Comparison of ENCODE assay signal across 19 cellular contexts in genomic region chr16:82639263-82639662, GRCh38. TPM values are rescaled to one million over a fixed set of nuclear protein-coding genes. Genes with fewer than 3 reads are reported as not detected.
DNase-seq lines count a peak whose midpoint lies in the region; ATAC-seq and TF ChIP-seq lines count a peak whose summit lies in the region.
"Had no signal": no experiment of that assay in that cellular context is flagged by ENCODE, and none has a peak within 500 bp of the region (broad histone marks: within the 10 kb centered on the region; RNA-seq: fewer than 3 reads in every experiment).

No MANE protein-coding gene starts in this region.

- H3K9me3 ChIP-seq in BLaER1 treated with 17β-estradiol and CSF1 and Interleukin-3, amounts not matched to agents 10 nM and 100 nM (replicated peaks in 1 of 11) = no peaks in the 10 kb centered on the region
- H3K9me3 ChIP-seq in IMR-90 (ENCODE audit: control insufficient read depth, insufficient read depth, low read length) (no peaks in the 10 kb centered on the region), trophoblast cell (ENCODE audit: insufficient read depth, low read depth, low read length) (no peaks in the 10 kb centered on the region)
- H3K9me3 ChIP-seq: heart right ventricle, MG63, thoracic aorta, vagina had no signal

- peak overlapping the region; percentile 94 for H3K4ac ChIP-seq in IMR-90 (ENCODE audit: low read depth, low read length)
- H3K4ac ChIP-seq in trophoblast cell (ENCODE audit: low read depth, low read length) = no peak overlapping the region

- CTCF ChIA-PET in IMR-90 (lab: Yijun Ruan, JAX) = interaction anchor here (0.6 to 1.6 kb wide), 5 partner anchors 19 to 736 kb away, joined by 3 to 6 read pairs (median 3); no protein-coding TSS in a partner anchor
- CTCF ChIA-PET in activated CD4-positive, alpha-beta memory T cell treated with anti-CD3 and anti-CD28 coated beads, Interleukin-2, amount 10 ng/mL, durations not matched to agents 7 days and 5 days (lab: Charles Lee) = interaction anchor here (0.7 to 4.4 kb wide), 9 partner anchors 9 to 576 kb away, joined by 3 to 39 read pairs (median 4); no protein-coding TSS in a partner anchor

- H2AK5ac ChIP-seq in IMR-90 (ENCODE audit: low read depth, low read length) (peak overlapping the region; percentile 97), trophoblast cell (ENCODE audit: low read length) (peak overlapping the region; percentile 29)

- no peak overlapping the region for H3K9ac ChIP-seq in BLaER1 treated with 17β-estradiol and CSF1 and Interleukin-3, amounts not matched to agents 10 nM and 100 nM
- no peak overlapping the region for H3K9ac ChIP-seq in IMR-90 (ENCODE audit: low read depth, low read length)
- H3K9ac ChIP-seq in trophoblast cell (ENCODE audit: low read length) = no peak overlapping the region

- H3K27ac ChIP-seq in BLaER1 treated with 17β-estradiol and CSF1 and Interleukin-3, amounts not matched to agents 10 nM and 100 nM = no peak overlapping the region; a peak in 1 of 22 replicates
- H3K27ac ChIP-seq in IMR-90 (ENCODE audit: insufficient read depth, low read length) (peak overlapping the region; percentile 39), trophoblast cell (ENCODE audit: low read depth, low read length) (no peak overlapping the region)
- H3K27ac ChIP-seq: PC-9, thoracic aorta, vagina had no signal

- no peak overlapping the region for H3K4me3 Mint-ChIP-seq in activated CD4-positive, alpha-beta memory T cell treated with anti-CD3 and anti-CD28 coated beads, Interleukin-2, amount 10 ng/mL, durations not matched to agents 7 days and 5 days
- H3K4me3 Mint-ChIP-seq: activated T-cell treated with anti-CD3 and anti-CD28 coated beads, Interleukin-2, amount 50 U/mL, for 24 hours; brain; CD4-positive, alpha-beta memory T cell had no signal

- peak overlapping the region; percentile 96 for H3K14ac ChIP-seq in IMR-90 (replicated peaks; ENCODE audit: low read depth, low read length)
- no peak overlapping the region for H3K14ac ChIP-seq in trophoblast cell (ENCODE audit: low read length)

- no peak for DNase-seq in IMR-90
- peak; percentile 60 for DNase-seq in epithelial cell of esophagus (ENCODE audit: low read depth)
- DNase-seq in trophoblast cell = peak in 1 of 2 donors; percentile 10
- DNase-seq in activated CD4-positive, alpha-beta memory T cell treated with anti-CD3 and anti-CD28 coated beads, Interleukin-2, amount 10 ng/mL, durations not matched to agents 7 days and 5 days = no peak
- no peak for DNase-seq in Kasumi-1 (lab: John Stamatoyannopoulos, UW)
- DNase-seq in stimulated activated CD4-positive, alpha-beta T cell treated with anti-CD3 and anti-CD28 coated beads, Interleukin-4, amount 100 ng/mL, for 4 hours = no peak
- DNase-seq: activated CD4-positive, alpha-beta T cell treated with anti-CD3 and anti-CD28 coated beads for 1 hour; NCI-H1417 treated with DMSO at 0.1 percent for 48 hours; NCI-H446 treated with DMSO at 0.1 percent for 48 hours had no signal

- in situ Hi-C loops in IMR-90 (cut with MboI; ENCODE audit: low sequenced_read_pairs) = no loop called here

- H2BK15ac ChIP-seq in IMR-90 (ENCODE audit: low read depth, low read length) = peak overlapping the region; percentile 63; the same call in 2 of the 3 replicates

- H3K23ac ChIP-seq in IMR-90 (ENCODE audit: low read depth, low read length) = peak overlapping the region; percentile 57
- no peak overlapping the region for H3K23ac ChIP-seq in trophoblast cell (ENCODE audit: low read length)

- H2BK120ac ChIP-seq in IMR-90 (ENCODE audit: low read depth, low read length) (peak overlapping the region; percentile 98), trophoblast cell (ENCODE audit: insufficient read depth, low read length, poor library complexity) (no peak overlapping the region)

- TF ChIP-seq CTCF in IMR-90 (conservative IDR thresholded peaks at IDR 0.05; ENCODE audit: low read depth, low read length) = no peak
- TF ChIP-seq CTCF in epithelial cell of esophagus (IDR thresholded peaks at IDR 0.05; ENCODE audit: insufficient read depth, low read depth, low read length, missing control alignments) = no peak

- peaks cover 29% of the 10 kb centered on the region for H3K4me1 Mint-ChIP-seq in activated CD4-positive, alpha-beta memory T cell treated with anti-CD3 and anti-CD28 coated beads, Interleukin-2, amount 10 ng/mL, durations not matched to agents 7 days and 5 days
- H3K4me1 Mint-ChIP-seq: naive B cell had no signal

- no peak overlapping the region for H2AFZ ChIP-seq in IMR-90 (replicated peaks; ENCODE audit: low read length, poor library complexity)
- H2AFZ ChIP-seq in trophoblast cell (ENCODE audit: insufficient read depth, low read length, poor library complexity) = no peak overlapping the region
- H2AFZ ChIP-seq: PC-9 had no signal

- intact Hi-C loops in IMR-90 (cut with micrococcal nuclease) = loop anchor here (2.0 to 10.0 kb wide), 3 partner anchors 356 to 496 kb away; no protein-coding TSS in a partner anchor

- ATAC-seq in IMR-90 (ENCODE audit: low read depth) = no peak

- no peak overlapping the region; the same call in 1 of the 2 replicates for H3K56ac ChIP-seq in IMR-90 (ENCODE audit: extremely low read depth, insufficient read depth, low read length)

- H4K8ac ChIP-seq in IMR-90 (ENCODE audit: low read depth in 2 of 2, low read length in 2 of 2) (peak overlapping the region; percentile 92 to 94), trophoblast cell (ENCODE audit: low read depth, low read length) (no peak overlapping the region)

- 20% methylated on average over 1 of the region's 3 CpGs; no CpG with 5 or more reads in 1 of the 2 experiments for whole genome bisulfite sequencing in IMR-90 (ENCODE audit: extremely low coverage in 2 of 2, insufficient read length in 1 of 2), 2 experiments
- no CpG with 5 or more reads among the region's 3 CpGs for WGBS in trophoblast cell (ENCODE audit: extremely low coverage, insufficient coverage, insufficient read length)

- no peaks in the 10 kb centered on the region for H3K27me3 Mint-ChIP-seq in activated CD4-positive, alpha-beta memory T cell treated with anti-CD3 and anti-CD28 coated beads, Interleukin-2, amount 10 ng/mL, durations not matched to agents 7 days and 5 days
- H3K27me3 Mint-ChIP-seq: activated T-cell treated with anti-CD3 and anti-CD28 coated beads, Interleukin-2, amount 50 U/mL, for 24 hours; CD4-positive, alpha-beta memory T cell had no signal

- H4K5ac ChIP-seq in IMR-90 (ENCODE audit: low read depth, low read length) = no peak overlapping the region

- H4K12ac ChIP-seq in trophoblast cell (ENCODE audit: low read depth, low read length) = no peak overlapping the region

- no peak for TF ChIP-seq POLR2A in IMR-90 (IDR thresholded peaks at IDR 0.05; ENCODE audit: low read depth, low read length)

- peaks cover 33% of the 10 kb centered on the region for H3K9me1 ChIP-seq in IMR-90 (ENCODE audit: insufficient read depth, low read length)

- H3K9me3 Mint-ChIP-seq in activated CD4-positive, alpha-beta memory T cell treated with anti-CD3 and anti-CD28 coated beads, Interleukin-2, amount 10 ng/mL, durations not matched to agents 7 days and 5 days = no peaks in the 10 kb centered on the region
- H3K9me3 Mint-ChIP-seq: activated T-cell treated with anti-CD3 and anti-CD28 coated beads, Interleukin-2, amount 50 U/mL, for 24 hours; CD4-positive, alpha-beta memory T cell; naive B cell had no signal

- no peak overlapping the region for H3K18ac ChIP-seq in IMR-90 (ENCODE audit: low read depth, low read length)
- no peak overlapping the region for H3K18ac ChIP-seq in trophoblast cell (ENCODE audit: low read length)

- H3K36me3 ChIP-seq in BLaER1 treated with 17β-estradiol and CSF1 and Interleukin-3, amounts not matched to agents 10 nM and 100 nM = no peaks in the 10 kb centered on the region
- no peaks in the 10 kb centered on the region for H3K36me3 ChIP-seq in IMR-90 (ENCODE audit: control insufficient read depth, insufficient read depth, low read length)
- no peaks in the 10 kb centered on the region for H3K36me3 ChIP-seq in trophoblast cell (ENCODE audit: control insufficient read depth in 1 of 2, insufficient read depth in 2 of 2, low read length in 2 of 2)
- H3K36me3 ChIP-seq: heart right ventricle, MG63, thoracic aorta, vagina had no signal

- H4K91ac ChIP-seq in IMR-90 (ENCODE audit: insufficient read depth, low read depth, low read length) (peak overlapping the region; percentile 87), trophoblast cell (ENCODE audit: low read depth, low read length) (no peak overlapping the region)

- H2BK5ac ChIP-seq in IMR-90 (ENCODE audit: low read depth, low read length, poor library complexity, severe bottlenecking) (peak overlapping the region; percentile 54), trophoblast cell (ENCODE audit: low read depth, low read length, poor library complexity) (no peak overlapping the region)

- POLR2A ChIA-PET in IMR-90 (lab: Charles Lee; ENCODE audit: unreplicated experiment) = no interaction called here
- POLR2A ChIA-PET in activated CD4-positive, alpha-beta memory T cell treated with anti-CD3 and anti-CD28 coated beads, Interleukin-2, amount 10 ng/mL, durations not matched to agents 7 days and 5 days (lab: Charles Lee) = interaction anchor here (1.7 kb wide), 1 partner anchor 16 kb away, joined by 5 read pairs; no protein-coding TSS in a partner anchor

- H3K27me3 ChIP-seq in BLaER1 treated with 17β-estradiol and CSF1 and Interleukin-3, amounts not matched to agents 10 nM and 100 nM = no peaks in the 10 kb centered on the region
- H3K27me3 ChIP-seq in IMR-90 (ENCODE audit: control insufficient read depth, insufficient read depth, low read length) (no peaks in the 10 kb centered on the region), trophoblast cell (ENCODE audit: insufficient read depth, low read length) (no peaks in the 10 kb centered on the region)
- H3K27me3 ChIP-seq: heart right ventricle, MG63, vagina had no signal

- peak overlapping the region; percentile 2 to 69 (median 48); a peak in 16 of 22 replicates for H3K4me2 ChIP-seq in BLaER1 treated with 17β-estradiol and CSF1 and Interleukin-3, amounts not matched to agents 10 nM and 100 nM
- H3K4me2 ChIP-seq in IMR-90 (ENCODE audit: low read depth, low read length) (no peak overlapping the region), trophoblast cell (ENCODE audit: low read length) (no peak overlapping the region)
- H3K4me2 ChIP-seq: PC-9 had no signal

- peaks cover 14 to 20% (median 17%) of the 10 kb centered on the region in 10 experiments for H3K4me1 ChIP-seq in BLaER1 treated with 17β-estradiol and CSF1 and Interleukin-3, amounts not matched to agents 10 nM and 100 nM
- peaks cover 16% of the 10 kb centered on the region for H3K4me1 ChIP-seq in IMR-90 (ENCODE audit: control insufficient read depth, insufficient read depth, low read length)
- peaks cover 5 to 10% of the 10 kb centered on the region in 2 experiments for H3K4me1 ChIP-seq in trophoblast cell (ENCODE audit: control insufficient read depth in 1 of 2, insufficient read depth in 2 of 2, low read length in 2 of 2)

- H3K79me1 ChIP-seq in IMR-90 (ENCODE audit: low read depth in 1 of 2, low read length in 2 of 2) (peaks cover 40 to 92% of the 10 kb centered on the region in 2 experiments), trophoblast cell (ENCODE audit: low read length) (peaks cover 2% of the 10 kb centered on the region)

- peak overlapping the region; percentile 92 for H2BK20ac ChIP-seq in IMR-90 (ENCODE audit: low read depth, low read length)

- no peaks in the 10 kb centered on the region for H3K79me2 ChIP-seq in trophoblast cell (ENCODE audit: control insufficient read depth, insufficient read depth, low read length, poor library complexity)

- no peaks in the 10 kb centered on the region for H3K36me3 Mint-ChIP-seq in activated CD4-positive, alpha-beta memory T cell treated with anti-CD3 and anti-CD28 coated beads, Interleukin-2, amount 10 ng/mL, durations not matched to agents 7 days and 5 days (ENCODE audit: low read depth)
- H3K36me3 Mint-ChIP-seq: brain; CD4-positive, alpha-beta memory T cell; naive B cell had no signal

- BruUV-seq in IMR-90 (replicated peaks; lab: Mats Ljungman, UMichigan) = no TSS peak

- TF ChIP-seq RAD21 in IMR-90 (IDR thresholded peaks at IDR 0.05; ENCODE audit: low read length) = no peak

- no peak overlapping the region for H3K4me3 ChIP-seq in BLaER1 treated with 17β-estradiol and CSF1 and Interleukin-3, amounts not matched to agents 10 nM and 100 nM
- H3K4me3 ChIP-seq in IMR-90 (ENCODE audit: insufficient read depth, low read depth, low read length) (no peak overlapping the region), epithelial cell of esophagus (ENCODE audit: low read length) (no peak overlapping the region), trophoblast cell (ENCODE audit: low read depth, low read length) (no peak overlapping the region)
- H3K4me3 ChIP-seq: heart right ventricle, MG63, PC-9, thoracic aorta, vagina had no signal

- no peaks in the 10 kb centered on the region for H4K20me1 ChIP-seq in BLaER1 treated with 17β-estradiol and CSF1 and Interleukin-3, amounts not matched to agents 10 nM and 100 nM
- no peaks in the 10 kb centered on the region for H4K20me1 ChIP-seq in IMR-90 (ENCODE audit: insufficient read depth, low read length)

- peak overlapping the region; percentile 34 for H2AK9ac ChIP-seq in IMR-90 (replicated peaks; ENCODE audit: low read depth, low read length, poor library complexity)

- no peak overlapping the region for H2BK12ac ChIP-seq in trophoblast cell (ENCODE audit: low read length)

- H3K27ac Mint-ChIP-seq in activated CD4-positive, alpha-beta memory T cell treated with anti-CD3 and anti-CD28 coated beads, Interleukin-2, amount 10 ng/mL, durations not matched to agents 7 days and 5 days = no peak overlapping the region
- H3K27ac Mint-ChIP-seq: activated T-cell treated with anti-CD3 and anti-CD28 coated beads, Interleukin-2, amount 50 U/mL, for 24 hours; naive B cell had no signal

- dilution Hi-C loops in IMR-90 (cut with HindIII; ENCODE audit: low sequenced_read_pairs, unreplicated experiment) = no loop called here

RNA-seq across cellular contexts. Expression of gene CDH13, which starts 12.5 kb away (rescaled TPM):
- 45.8 and 74.7 TPM in 2 replicates for total RNA-seq in IMR-90 (2012; rRNA removed)
- polyA plus RNA-seq in IMR-90 (2012; rRNA removed) = 59.5 and 61.6 TPM in 2 replicates
- polyA plus RNA-seq in IMR-90 (2012; cell fraction: cytosol; rRNA removed) = 45.8 and 46.1 TPM in 2 replicates
- 15.1 and 31.6 TPM in 2 replicates for polyA plus RNA-seq in IMR-90 (2012; cell fraction: nucleus; rRNA removed; ENCODE audit: low replicate concordance)
- 11.5 and 11.7 TPM in 2 replicates for polyA plus RNA-seq in trophoblast cell (2013)
- total RNA-seq in activated CD4-positive, alpha-beta memory T cell treated with anti-CD3 and anti-CD28 coated beads, Interleukin-2, amount 10 ng/mL, durations not matched to agents 7 days and 5 days = not detected
- total RNA-seq: CD4-positive, alpha-beta memory T cell had no signal
- polyA plus RNA-seq: CD4-positive, alpha-beta memory T cell had no signal

Comparison
In these comparisons a context has a peak if more than half of its experiments do, and no peak if none do; other contexts are left out.
1. H3K4me2 ChIP-seq: peak in BLaER1 treated with 17β-estradiol and CSF1 and Interleukin-3, amounts not matched to agents 10 nM and 100 nM (11 of 11); none in IMR-90 (single experiment) and trophoblast cell (single experiment).
2. RNA of gene CDH13, which starts 12.5 kb away (total RNA-seq): 45.8 to 74.7 TPM in IMR-90; not detected in activated CD4-positive, alpha-beta memory T cell treated with anti-CD3 and anti-CD28 coated beads, Interleukin-2, amount 10 ng/mL, durations not matched to agents 7 days and 5 days; every median in the first group is over 10 times any median in the second.